Comparison of ENCODE assay signal across 1 cellular context in the genomic region with DNA sequence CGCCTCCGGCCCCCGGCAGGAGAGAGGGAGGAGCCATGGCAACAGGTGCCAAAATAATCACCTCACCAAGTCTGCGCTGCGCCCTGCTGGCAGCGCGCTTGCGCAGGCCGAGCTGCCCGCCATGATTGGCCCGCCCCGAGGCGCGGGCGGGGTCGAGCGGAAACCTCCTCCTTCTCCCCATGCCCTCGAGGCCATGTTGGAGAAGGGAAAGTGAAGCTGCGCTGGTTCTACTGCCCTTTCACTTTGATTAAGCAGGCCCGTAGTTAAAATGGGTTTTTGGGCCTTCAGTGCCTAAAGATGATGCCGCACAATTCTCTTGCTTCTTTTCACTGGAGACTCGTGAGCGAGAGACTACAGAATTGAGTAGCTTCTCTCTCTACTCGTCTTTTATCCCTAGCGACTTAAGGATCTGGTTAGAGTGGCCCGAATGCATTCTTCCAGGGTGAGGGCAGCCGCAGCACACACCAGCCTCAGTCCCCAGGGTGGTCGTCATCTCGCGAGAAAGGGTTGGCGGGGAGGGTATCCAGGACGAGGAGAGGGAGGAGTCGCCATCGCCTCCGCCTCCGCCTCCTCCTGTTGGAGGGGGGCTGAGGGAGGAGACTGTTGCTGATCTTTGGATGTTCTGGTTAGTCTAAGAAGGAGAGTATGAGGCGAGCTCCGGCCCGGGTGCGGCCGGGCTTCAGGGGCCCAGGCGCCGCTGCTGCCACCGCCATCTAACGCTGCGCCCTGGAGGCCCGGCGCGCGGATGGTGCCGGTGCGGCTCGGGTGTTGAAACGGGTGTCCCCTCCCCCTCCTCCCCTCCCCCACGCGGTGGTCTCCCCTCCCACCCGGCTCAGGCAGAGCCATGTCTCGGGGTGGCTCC.
TF ChIP-seq lines count a peak whose summit lies in the region.

A gene with protein sequence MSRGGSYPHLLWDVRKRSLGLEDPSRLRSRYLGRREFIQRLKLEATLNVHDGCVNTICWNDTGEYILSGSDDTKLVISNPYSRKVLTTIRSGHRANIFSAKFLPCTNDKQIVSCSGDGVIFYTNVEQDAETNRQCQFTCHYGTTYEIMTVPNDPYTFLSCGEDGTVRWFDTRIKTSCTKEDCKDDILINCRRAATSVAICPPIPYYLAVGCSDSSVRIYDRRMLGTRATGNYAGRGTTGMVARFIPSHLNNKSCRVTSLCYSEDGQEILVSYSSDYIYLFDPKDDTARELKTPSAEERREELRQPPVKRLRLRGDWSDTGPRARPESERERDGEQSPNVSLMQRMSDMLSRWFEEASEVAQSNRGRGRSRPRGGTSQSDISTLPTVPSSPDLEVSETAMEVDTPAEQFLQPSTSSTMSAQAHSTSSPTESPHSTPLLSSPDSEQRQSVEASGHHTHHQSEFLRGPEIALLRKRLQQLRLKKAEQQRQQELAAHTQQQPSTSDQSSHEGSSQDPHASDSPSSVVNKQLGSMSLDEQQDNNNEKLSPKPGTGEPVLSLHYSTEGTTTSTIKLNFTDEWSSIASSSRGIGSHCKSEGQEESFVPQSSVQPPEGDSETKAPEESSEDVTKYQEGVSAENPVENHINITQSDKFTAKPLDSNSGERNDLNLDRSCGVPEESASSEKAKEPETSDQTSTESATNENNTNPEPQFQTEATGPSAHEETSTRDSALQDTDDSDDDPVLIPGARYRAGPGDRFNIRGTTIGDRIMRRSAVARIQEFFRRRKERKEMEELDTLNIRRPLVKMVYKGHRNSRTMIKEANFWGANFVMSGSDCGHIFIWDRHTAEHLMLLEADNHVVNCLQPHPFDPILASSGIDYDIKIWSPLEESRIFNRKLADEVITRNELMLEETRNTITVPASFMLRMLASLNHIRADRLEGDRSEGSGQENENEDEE (plus strand): TSS at position 616 of the 862 bp plus-strand sequence. CDS start 229 bp downstream, at position 845.

TF ChIP-seq in K562, 482 proteins besides CTCF, POLR2A, EP300 and RAD21 (continued from another document and continues in another):
- TF ChIP-seq, protein P1, sequence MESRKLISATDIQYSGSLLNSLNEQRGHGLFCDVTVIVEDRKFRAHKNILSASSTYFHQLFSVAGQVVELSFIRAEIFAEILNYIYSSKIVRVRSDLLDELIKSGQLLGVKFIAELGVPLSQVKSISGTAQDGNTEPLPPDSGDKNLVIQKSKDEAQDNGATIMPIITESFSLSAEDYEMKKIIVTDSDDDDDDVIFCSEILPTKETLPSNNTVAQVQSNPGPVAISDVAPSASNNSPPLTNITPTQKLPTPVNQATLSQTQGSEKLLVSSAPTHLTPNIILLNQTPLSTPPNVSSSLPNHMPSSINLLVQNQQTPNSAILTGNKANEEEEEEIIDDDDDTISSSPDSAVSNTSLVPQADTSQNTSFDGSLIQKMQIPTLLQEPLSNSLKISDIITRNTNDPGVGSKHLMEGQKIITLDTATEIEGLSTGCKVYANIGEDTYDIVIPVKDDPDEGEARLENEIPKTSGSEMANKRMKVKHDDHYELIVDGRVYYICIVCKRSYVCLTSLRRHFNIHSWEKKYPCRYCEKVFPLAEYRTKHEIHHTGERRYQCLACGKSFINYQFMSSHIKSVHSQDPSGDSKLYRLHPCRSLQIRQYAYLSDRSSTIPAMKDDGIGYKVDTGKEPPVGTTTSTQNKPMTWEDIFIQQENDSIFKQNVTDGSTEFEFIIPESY (CRISPR knock-in tag; IDR thresholded peaks at IDR 0.05): no peak
- TF ChIP-seq HNRNPH1 (optimal IDR thresholded peaks at IDR 0.05; ENCODE audit: low read depth, low read length) (no peak), KLF1 (tag; IDR thresholded peaks at IDR 0.05) (0 out of 2 replicates have a peak, but pooled peaks have one; percentile 40), RBM14 (IDR thresholded peaks at IDR 0.05; ENCODE audit: borderline replicate concordance, insufficient read depth, low read depth, low read length) (no peak), IFI16 (CRISPR knock-in tag; IDR thresholded peaks at IDR 0.05) (no peak), HDAC2 (IDR thresholded peaks at IDR 0.05) (peak; percentile 68; the same call in 1 of the 2 replicates), ZNF347 (CRISPR knock-in tag; IDR thresholded peaks at IDR 0.05; ENCODE audit: low read depth) (no peak), ZNF644 (tag; IDR thresholded peaks at IDR 0.05; ENCODE audit: low read depth) (peak; percentile 84), HIVEP1 (CRISPR knock-in tag; IDR thresholded peaks at IDR 0.05) (0 out of 2 replicates have a peak, but pooled peaks have one; percentile 63), CHD2 (IDR thresholded peaks at IDR 0.05; ENCODE audit: low read depth, low read length) (peak; percentile 99), POU5F1 (IDR thresholded peaks at IDR 0.05; ENCODE audit: borderline replicate concordance, low read depth, low read length, partially characterized antibody) (no peak), ZZZ3 (IDR thresholded peaks at IDR 0.05) (no peak), E2F3 (CRISPR knock-in tag; IDR thresholded peaks at IDR 0.05) (peak; percentile 80), RFX5 (IDR thresholded peaks at IDR 0.05; ENCODE audit: low read depth, low read length) (no peak; the same call in 1 of the 2 replicates), ZNF57 (CRISPR knock-in tag; IDR thresholded peaks at IDR 0.05) (no peak), TCFL5 (CRISPR knock-in tag; conservative IDR thresholded peaks at IDR 0.05) (no peak), ETV6 (IDR thresholded peaks at IDR 0.05; ENCODE audit: borderline replicate concordance in 1 of 2, low read depth in 2 of 2, low read length in 1 of 2) (0 out of 4 replicates have a peak, but pooled peaks of 1 of the 2 experiments have one; percentile 15), ETV6 (CRISPR knock-in tag; IDR thresholded peaks at IDR 0.05; ENCODE audit: borderline replicate concordance) (0 out of 2 replicates have a peak, but pooled peaks have one; percentile 45), ELF4 (CRISPR knock-in tag; IDR thresholded peaks at IDR 0.05) (peak; percentile 75; the same call in 1 of the 2 replicates), HDAC6 (IDR thresholded peaks at IDR 0.05; ENCODE audit: low read depth, low read length) (no peak), ILK (tag; IDR thresholded peaks at IDR 0.05; ENCODE audit: borderline replicate concordance, low read depth) (no peak), PRMT5 (CRISPR knock-in tag; IDR thresholded peaks at IDR 0.05) (no peak), NFIX (CRISPR knock-in tag; IDR thresholded peaks at IDR 0.05; ENCODE audit: low read depth) (no peak; the same call in 1 of the 2 replicates), SPI1 (IDR thresholded peaks at IDR 0.05; ENCODE audit: borderline replicate concordance, low read depth, low read length) (no peak)
- TF ChIP-seq, protein P2, sequence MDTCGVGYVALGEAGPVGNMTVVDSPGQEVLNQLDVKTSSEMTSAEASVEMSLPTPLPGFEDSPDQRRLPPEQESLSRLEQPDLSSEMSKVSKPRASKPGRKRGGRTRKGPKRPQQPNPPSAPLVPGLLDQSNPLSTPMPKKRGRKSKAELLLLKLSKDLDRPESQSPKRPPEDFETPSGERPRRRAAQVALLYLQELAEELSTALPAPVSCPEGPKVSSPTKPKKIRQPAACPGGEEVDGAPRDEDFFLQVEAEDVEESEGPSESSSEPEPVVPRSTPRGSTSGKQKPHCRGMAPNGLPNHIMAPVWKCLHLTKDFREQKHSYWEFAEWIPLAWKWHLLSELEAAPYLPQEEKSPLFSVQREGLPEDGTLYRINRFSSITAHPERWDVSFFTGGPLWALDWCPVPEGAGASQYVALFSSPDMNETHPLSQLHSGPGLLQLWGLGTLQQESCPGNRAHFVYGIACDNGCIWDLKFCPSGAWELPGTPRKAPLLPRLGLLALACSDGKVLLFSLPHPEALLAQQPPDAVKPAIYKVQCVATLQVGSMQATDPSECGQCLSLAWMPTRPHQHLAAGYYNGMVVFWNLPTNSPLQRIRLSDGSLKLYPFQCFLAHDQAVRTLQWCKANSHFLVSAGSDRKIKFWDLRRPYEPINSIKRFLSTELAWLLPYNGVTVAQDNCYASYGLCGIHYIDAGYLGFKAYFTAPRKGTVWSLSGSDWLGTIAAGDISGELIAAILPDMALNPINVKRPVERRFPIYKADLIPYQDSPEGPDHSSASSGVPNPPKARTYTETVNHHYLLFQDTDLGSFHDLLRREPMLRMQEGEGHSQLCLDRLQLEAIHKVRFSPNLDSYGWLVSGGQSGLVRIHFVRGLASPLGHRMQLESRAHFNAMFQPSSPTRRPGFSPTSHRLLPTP (IDR thresholded peaks at IDR 0.05; ENCODE audit: borderline replicate concordance, extremely low read depth, insufficient read length): no peak
- TF ChIP-seq, protein P3, sequence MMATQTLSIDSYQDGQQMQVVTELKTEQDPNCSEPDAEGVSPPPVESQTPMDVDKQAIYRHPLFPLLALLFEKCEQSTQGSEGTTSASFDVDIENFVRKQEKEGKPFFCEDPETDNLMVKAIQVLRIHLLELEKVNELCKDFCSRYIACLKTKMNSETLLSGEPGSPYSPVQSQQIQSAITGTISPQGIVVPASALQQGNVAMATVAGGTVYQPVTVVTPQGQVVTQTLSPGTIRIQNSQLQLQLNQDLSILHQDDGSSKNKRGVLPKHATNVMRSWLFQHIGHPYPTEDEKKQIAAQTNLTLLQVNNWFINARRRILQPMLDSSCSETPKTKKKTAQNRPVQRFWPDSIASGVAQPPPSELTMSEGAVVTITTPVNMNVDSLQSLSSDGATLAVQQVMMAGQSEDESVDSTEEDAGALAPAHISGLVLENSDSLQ (IDR thresholded peaks at IDR 0.05): peak; percentile 80
- TF ChIP-seq, protein P4, sequence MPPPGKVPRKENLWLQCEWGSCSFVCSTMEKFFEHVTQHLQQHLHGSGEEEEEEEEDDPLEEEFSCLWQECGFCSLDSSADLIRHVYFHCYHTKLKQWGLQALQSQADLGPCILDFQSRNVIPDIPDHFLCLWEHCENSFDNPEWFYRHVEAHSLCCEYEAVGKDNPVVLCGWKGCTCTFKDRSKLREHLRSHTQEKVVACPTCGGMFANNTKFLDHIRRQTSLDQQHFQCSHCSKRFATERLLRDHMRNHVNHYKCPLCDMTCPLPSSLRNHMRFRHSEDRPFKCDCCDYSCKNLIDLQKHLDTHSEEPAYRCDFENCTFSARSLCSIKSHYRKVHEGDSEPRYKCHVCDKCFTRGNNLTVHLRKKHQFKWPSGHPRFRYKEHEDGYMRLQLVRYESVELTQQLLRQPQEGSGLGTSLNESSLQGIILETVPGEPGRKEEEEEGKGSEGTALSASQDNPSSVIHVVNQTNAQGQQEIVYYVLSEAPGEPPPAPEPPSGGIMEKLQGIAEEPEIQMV (tag; conservative IDR thresholded peaks at IDR 0.05; ENCODE audit: low read depth): no peak
- TF ChIP-seq, protein P5, sequence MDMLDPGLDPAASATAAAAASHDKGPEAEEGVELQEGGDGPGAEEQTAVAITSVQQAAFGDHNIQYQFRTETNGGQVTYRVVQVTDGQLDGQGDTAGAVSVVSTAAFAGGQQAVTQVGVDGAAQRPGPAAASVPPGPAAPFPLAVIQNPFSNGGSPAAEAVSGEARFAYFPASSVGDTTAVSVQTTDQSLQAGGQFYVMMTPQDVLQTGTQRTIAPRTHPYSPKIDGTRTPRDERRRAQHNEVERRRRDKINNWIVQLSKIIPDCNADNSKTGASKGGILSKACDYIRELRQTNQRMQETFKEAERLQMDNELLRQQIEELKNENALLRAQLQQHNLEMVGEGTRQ (CRISPR knock-in tag; IDR thresholded peaks at IDR 0.05): no peak
- TF ChIP-seq, protein P6, sequence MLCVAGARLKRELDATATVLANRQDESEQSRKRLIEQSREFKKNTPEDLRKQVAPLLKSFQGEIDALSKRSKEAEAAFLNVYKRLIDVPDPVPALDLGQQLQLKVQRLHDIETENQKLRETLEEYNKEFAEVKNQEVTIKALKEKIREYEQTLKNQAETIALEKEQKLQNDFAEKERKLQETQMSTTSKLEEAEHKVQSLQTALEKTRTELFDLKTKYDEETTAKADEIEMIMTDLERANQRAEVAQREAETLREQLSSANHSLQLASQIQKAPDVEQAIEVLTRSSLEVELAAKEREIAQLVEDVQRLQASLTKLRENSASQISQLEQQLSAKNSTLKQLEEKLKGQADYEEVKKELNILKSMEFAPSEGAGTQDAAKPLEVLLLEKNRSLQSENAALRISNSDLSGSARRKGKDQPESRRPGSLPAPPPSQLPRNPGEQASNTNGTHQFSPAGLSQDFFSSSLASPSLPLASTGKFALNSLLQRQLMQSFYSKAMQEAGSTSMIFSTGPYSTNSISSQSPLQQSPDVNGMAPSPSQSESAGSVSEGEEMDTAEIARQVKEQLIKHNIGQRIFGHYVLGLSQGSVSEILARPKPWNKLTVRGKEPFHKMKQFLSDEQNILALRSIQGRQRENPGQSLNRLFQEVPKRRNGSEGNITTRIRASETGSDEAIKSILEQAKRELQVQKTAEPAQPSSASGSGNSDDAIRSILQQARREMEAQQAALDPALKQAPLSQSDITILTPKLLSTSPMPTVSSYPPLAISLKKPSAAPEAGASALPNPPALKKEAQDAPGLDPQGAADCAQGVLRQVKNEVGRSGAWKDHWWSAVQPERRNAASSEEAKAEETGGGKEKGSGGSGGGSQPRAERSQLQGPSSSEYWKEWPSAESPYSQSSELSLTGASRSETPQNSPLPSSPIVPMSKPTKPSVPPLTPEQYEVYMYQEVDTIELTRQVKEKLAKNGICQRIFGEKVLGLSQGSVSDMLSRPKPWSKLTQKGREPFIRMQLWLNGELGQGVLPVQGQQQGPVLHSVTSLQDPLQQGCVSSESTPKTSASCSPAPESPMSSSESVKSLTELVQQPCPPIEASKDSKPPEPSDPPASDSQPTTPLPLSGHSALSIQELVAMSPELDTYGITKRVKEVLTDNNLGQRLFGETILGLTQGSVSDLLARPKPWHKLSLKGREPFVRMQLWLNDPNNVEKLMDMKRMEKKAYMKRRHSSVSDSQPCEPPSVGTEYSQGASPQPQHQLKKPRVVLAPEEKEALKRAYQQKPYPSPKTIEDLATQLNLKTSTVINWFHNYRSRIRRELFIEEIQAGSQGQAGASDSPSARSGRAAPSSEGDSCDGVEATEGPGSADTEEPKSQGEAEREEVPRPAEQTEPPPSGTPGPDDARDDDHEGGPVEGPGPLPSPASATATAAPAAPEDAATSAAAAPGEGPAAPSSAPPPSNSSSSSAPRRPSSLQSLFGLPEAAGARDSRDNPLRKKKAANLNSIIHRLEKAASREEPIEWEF (CRISPR knock-in tag; IDR thresholded peaks at IDR 0.05): no peak
- TF ChIP-seq, protein P7, sequence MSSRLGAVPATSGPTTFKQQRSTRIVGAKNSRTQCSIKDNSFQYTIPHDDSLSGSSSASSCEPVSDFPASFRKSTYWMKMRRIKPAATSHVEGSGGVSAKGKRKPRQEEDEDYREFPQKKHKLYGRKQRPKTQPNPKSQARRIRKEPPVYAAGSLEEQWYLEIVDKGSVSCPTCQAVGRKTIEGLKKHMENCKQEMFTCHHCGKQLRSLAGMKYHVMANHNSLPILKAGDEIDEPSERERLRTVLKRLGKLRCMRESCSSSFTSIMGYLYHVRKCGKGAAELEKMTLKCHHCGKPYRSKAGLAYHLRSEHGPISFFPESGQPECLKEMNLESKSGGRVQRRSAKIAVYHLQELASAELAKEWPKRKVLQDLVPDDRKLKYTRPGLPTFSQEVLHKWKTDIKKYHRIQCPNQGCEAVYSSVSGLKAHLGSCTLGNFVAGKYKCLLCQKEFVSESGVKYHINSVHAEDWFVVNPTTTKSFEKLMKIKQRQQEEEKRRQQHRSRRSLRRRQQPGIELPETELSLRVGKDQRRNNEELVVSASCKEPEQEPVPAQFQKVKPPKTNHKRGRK (tag; IDR thresholded peaks at IDR 0.05): no peak
- TF ChIP-seq, protein P8, sequence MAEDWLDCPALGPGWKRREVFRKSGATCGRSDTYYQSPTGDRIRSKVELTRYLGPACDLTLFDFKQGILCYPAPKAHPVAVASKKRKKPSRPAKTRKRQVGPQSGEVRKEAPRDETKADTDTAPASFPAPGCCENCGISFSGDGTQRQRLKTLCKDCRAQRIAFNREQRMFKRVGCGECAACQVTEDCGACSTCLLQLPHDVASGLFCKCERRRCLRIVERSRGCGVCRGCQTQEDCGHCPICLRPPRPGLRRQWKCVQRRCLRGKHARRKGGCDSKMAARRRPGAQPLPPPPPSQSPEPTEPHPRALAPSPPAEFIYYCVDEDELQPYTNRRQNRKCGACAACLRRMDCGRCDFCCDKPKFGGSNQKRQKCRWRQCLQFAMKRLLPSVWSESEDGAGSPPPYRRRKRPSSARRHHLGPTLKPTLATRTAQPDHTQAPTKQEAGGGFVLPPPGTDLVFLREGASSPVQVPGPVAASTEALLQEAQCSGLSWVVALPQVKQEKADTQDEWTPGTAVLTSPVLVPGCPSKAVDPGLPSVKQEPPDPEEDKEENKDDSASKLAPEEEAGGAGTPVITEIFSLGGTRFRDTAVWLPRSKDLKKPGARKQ (CRISPR knock-in tag; IDR thresholded peaks at IDR 0.05): no peak
